11 cellular contexts compared by ENCODE assay signal in the genomic region with DNA sequence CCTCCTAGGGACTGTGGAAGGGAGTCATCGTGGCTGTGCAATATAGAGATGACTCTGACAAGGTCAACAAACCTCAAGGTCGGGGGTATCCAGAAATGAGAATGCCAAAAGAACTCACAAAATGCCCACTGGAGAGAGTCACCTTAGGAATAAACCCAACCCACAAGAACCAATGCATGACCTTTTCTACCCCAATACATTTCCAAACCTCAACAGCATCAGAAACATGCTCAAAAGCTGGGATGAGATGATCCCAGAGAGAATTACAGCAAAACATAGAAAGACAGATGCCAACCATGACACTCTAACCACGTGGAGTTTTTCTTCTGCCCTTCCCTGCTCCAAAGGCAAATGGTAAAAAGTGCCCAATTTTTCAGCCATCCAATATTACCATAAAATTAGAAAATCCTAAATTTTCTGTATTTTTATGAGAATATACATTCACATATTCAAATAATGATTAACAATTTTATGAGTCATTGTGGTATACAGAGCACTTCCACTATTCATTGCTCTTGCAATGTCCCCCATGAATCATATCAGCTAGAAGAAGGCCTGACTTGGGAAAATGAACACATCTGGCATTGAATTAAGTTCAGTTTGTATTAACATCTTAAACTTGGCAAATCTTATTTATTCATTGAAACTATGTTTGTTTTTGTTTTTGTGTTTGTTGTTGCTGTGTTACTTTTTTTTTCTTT.
A peak's percentile ranks its signal among the peaks of the same experiment; 100 is the strongest.
DNase-seq lines count a peak whose midpoint lies in the region; ATAC-seq and TF ChIP-seq lines count a peak whose summit lies in the region.
"Had no signal": no experiment of that assay in that cellular context is flagged by ENCODE, and none has a peak within 500 bp of the region (broad histone marks: within the 10 kb centered on the region; RNA-seq: fewer than 3 reads in every experiment).

No MANE protein-coding gene starts in this region.

- no peaks in the 10 kb centered on the region for H3K9me3 ChIP-seq in breast epithelium

- H3K9me3 Mint-ChIP-seq in MCF 10A (ENCODE audit: unreplicated experiment), result no peaks in the 10 kb centered on the region
- H3K9me3 Mint-ChIP-seq in activated CD8-positive, alpha-beta T cell treated with anti-CD3 and anti-CD28 coated beads, Interleukin-2, amount 10 ng/mL, durations not matched to agents 7 days and 5 days (ENCODE audit: insufficient read depth), result no peaks in the 10 kb centered on the region

- H3K27ac ChIP-seq in breast epithelium (no peak overlapping the region), epithelial cell of prostate (peak overlapping the region; percentile 48)
- H3K27ac ChIP-seq: tibial nerve had no signal

- H3K36me3 Mint-ChIP-seq in MCF 10A (ENCODE audit: insufficient read depth, unreplicated experiment), result no peaks in the 10 kb centered on the region
- H3K36me3 Mint-ChIP-seq in activated CD8-positive, alpha-beta T cell treated with anti-CD3 and anti-CD28 coated beads, Interleukin-2, amount 10 ng/mL, durations not matched to agents 7 days and 5 days (ENCODE audit: low read depth), result no peaks in the 10 kb centered on the region

- DNase-seq in MCF 10A (ENCODE audit: unreplicated experiment), result peak; percentile 66
- no peak for DNase-seq in breast epithelium (ENCODE audit: low spot score in 2 of 2)
- peak; percentile 81 for DNase-seq in HT1080 (ENCODE audit: low read depth)
- peak; percentile 48 for DNase-seq in epithelial cell of prostate (ENCODE audit: low read depth, low spot score)
- DNase-seq in NCI-H1092 treated with DMSO at 0.1 percent for 48 hours (lab: John Stamatoyannopoulos, UW), result no peak
- DNase-seq in NCI-H510A treated with DMSO at 0.1 percent for 48 hours (lab: John Stamatoyannopoulos, UW), result no peak
- DNase-seq in activated CD8-positive, alpha-beta T cell treated with anti-CD3 and anti-CD28 coated beads, Interleukin-2, amount 10 ng/mL, durations not matched to agents 7 days and 5 days, result no peak
- DNase-seq: effector CD4-positive, alpha-beta T cell; NCI-H146 had no signal

- no peak for TF ChIP-seq CTCF in MCF 10A (IDR thresholded peaks at IDR 0.05; ENCODE audit: unreplicated experiment)
- TF ChIP-seq CTCF in breast epithelium (IDR thresholded peaks at IDR 0.05), result no peak

- no peak for TF ChIP-seq POLR2A in breast epithelium (IDR thresholded peaks at IDR 0.05)

- POLR2A ChIA-PET in MCF 10A (lab: Yijun Ruan, JAX), result interaction anchor here (1.1 kb wide), 1 partner anchor 22 kb away, joined by 6 read pairs; no protein-coding TSS in a partner anchor
- POLR2A ChIA-PET in activated CD8-positive, alpha-beta T cell treated with anti-CD3 and anti-CD28 coated beads, Interleukin-2, amount 10 ng/mL, durations not matched to agents 7 days and 5 days (lab: Charles Lee), result no interaction called here

- no TSS peak for BruUV-seq in MCF 10A (replicated peaks; lab: Mats Ljungman, UMichigan)

- H3K4me3 Mint-ChIP-seq in MCF 10A (ENCODE audit: unreplicated experiment), result no peak overlapping the region
- no peak overlapping the region for H3K4me3 Mint-ChIP-seq in activated CD8-positive, alpha-beta T cell treated with anti-CD3 and anti-CD28 coated beads, Interleukin-2, amount 10 ng/mL, durations not matched to agents 7 days and 5 days

- no peak for ATAC-seq in GM21526 (IDR thresholded peaks at IDR 0.05; ENCODE audit: low FRiP score, unreplicated experiment)
- no peak for ATAC-seq in activated CD8-positive, alpha-beta T cell treated with anti-CD3 and anti-CD28 coated beads, Interleukin-2, amount 10 ng/mL, durations not matched to agents 7 days and 5 days

- H3K4me1 ChIP-seq in breast epithelium, result no peaks in the 10 kb centered on the region
- H3K4me1 ChIP-seq: tibial nerve had no signal

- H3K27me3 Mint-ChIP-seq in MCF 10A (ENCODE audit: insufficient read depth, unreplicated experiment), result no peaks in the 10 kb centered on the region
- H3K27me3 Mint-ChIP-seq in activated CD8-positive, alpha-beta T cell treated with anti-CD3 and anti-CD28 coated beads, Interleukin-2, amount 10 ng/mL, durations not matched to agents 7 days and 5 days (ENCODE audit: low read depth), result peaks cover 7% of the 10 kb centered on the region

- H3K27me3 ChIP-seq in breast epithelium, result no peaks in the 10 kb centered on the region
- H3K27me3 ChIP-seq: tibial nerve had no signal

- intact Hi-C loops in MCF 10A (cut with micrococcal nuclease) (loop anchor here (5.0 kb wide), 1 partner anchor 65 kb away; no protein-coding TSS in a partner anchor), breast epithelium (cut with DNase I; ENCODE audit: low total_unique reads) (no loop called here)

- H3K36me3 ChIP-seq in breast epithelium, result no peaks in the 10 kb centered on the region
- H3K36me3 ChIP-seq: tibial nerve had no signal

- H3K4me3 ChIP-seq in breast epithelium, result no peak overlapping the region
- H3K4me3 ChIP-seq: tibial nerve had no signal

- H3K27ac Mint-ChIP-seq in MCF 10A (ENCODE audit: low read depth, unreplicated experiment), result no peak overlapping the region
- H3K27ac Mint-ChIP-seq in activated CD8-positive, alpha-beta T cell treated with anti-CD3 and anti-CD28 coated beads, Interleukin-2, amount 10 ng/mL, durations not matched to agents 7 days and 5 days, result no peak overlapping the region

- CTCF ChIA-PET in MCF 10A (lab: Yijun Ruan, JAX), result interaction anchor here (0.6 to 1.2 kb wide), 3 partner anchors 83 to 591 kb away, joined by 3 to 4 read pairs (median 3); no protein-coding TSS in a partner anchor
- CTCF ChIA-PET in activated CD8-positive, alpha-beta T cell treated with anti-CD3 and anti-CD28 coated beads, Interleukin-2, amount 10 ng/mL, durations not matched to agents 7 days and 5 days (lab: Charles Lee), result no interaction called here

- peaks cover 15% of the 10 kb centered on the region for H3K4me1 Mint-ChIP-seq in MCF 10A (ENCODE audit: insufficient read depth, unreplicated experiment)
- no peaks in the 10 kb centered on the region for H3K4me1 Mint-ChIP-seq in activated CD8-positive, alpha-beta T cell treated with anti-CD3 and anti-CD28 coated beads, Interleukin-2, amount 10 ng/mL, durations not matched to agents 7 days and 5 days (ENCODE audit: low read depth)

Comparison
In these comparisons a context has a peak if more than half of its experiments do, and no peak if none do; other contexts are left out.
1. DNase-seq: peak in MCF 10A (single experiment), HT1080 (single experiment) and epithelial cell of prostate (single experiment); none in breast epithelium (0 of 2), NCI-H1092 treated with DMSO at 0.1 percent for 48 hours (single experiment), NCI-H510A treated with DMSO at 0.1 percent for 48 hours (single experiment) and activated CD8-positive, alpha-beta T cell treated with anti-CD3 and anti-CD28 coated beads, Interleukin-2, amount 10 ng/mL, durations not matched to agents 7 days and 5 days (single experiment).